In the genomic region with DNA sequence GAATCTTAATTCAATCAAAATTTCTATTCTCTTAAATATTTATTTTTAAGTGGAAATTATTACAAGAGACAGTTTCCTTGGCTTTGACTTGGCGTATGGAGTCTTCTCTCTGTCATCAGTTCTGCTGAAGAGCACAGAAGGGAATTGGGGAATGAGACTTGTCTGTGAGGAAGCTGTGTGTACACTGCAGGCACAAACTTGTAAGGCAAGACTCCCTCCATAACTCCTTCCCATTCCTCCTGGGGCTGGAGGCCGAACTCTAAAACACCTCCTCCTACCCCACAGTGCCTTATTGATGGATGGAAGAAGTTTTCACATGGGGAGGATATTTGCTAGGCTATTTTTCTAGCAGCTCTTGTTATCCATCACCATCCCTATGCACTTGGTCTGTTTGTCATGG, we compare ENCODE assay signal across 24 cellular contexts.
A peak's percentile ranks its signal among the peaks of the same experiment; 100 is the strongest.
DNase-seq lines count a peak whose midpoint lies in the region; ATAC-seq, FAIRE-seq and TF ChIP-seq lines count a peak whose summit lies in the region.
"Had no signal": no experiment of that assay in that cellular context is flagged by ENCODE, and none has a peak within 500 bp of the region (broad histone marks: within the 10 kb centered on the region; RNA-seq: fewer than 3 reads in every experiment).

No MANE protein-coding gene starts in this region.

- H3K4me2 ChIP-seq in A549 = peak overlapping the region; percentile 15; the same call in 1 of the 3 replicates
- H3K4me2 ChIP-seq: BLaER1 had no signal

- WGBS in A549 (ENCODE audit: missing lambda C conversion rate) = 89% methylated on average over 2 of the region's 2 CpGs

- FAIRE-seq in A549 (lab: Jason Lieb, UNC) = no peak
- FAIRE-seq: GM19239, HepG2 had no signal

- TF ChIP-seq RAD21 in A549 (conservative IDR thresholded peaks at IDR 0.05 in 1 of 2, IDR thresholded peaks at IDR 0.05 in 1 of 2) = no peak

- H3K9me3 ChIP-seq in A549 = no peaks in the 10 kb centered on the region
- H3K9me3 ChIP-seq: BLaER1 had no signal

- peaks cover 45% of the 10 kb centered on the region for H3K4me1 Mint-ChIP-seq in osteocyte (ENCODE audit: unreplicated experiment)

- no peak for TF ChIP-seq POLR2A in A549 (IDR thresholded peaks at IDR 0.05; ENCODE audit: low read length)

- peaks cover 2% of the 10 kb centered on the region for H3K36me3 Mint-ChIP-seq in osteocyte (ENCODE audit: unreplicated experiment)
- H3K36me3 Mint-ChIP-seq: CD8-positive, alpha-beta T cell had no signal

- H3K27ac ChIP-seq in A549 = peak overlapping the region in 1 of 2 experiments; percentile 38; a peak in 3 of 6 replicates
- peak overlapping the region; percentile 12; the same call in 1 of the 2 replicates for H3K27ac ChIP-seq in VCaP
- H3K27ac ChIP-seq: BLaER1 had no signal

- no peak for TF ChIP-seq CTCF in A549 (IDR thresholded peaks at IDR 0.05)
- TF ChIP-seq CTCF in VCaP (conservative IDR thresholded peaks at IDR 0.05) = no peak
- no peak for TF ChIP-seq CTCF in osteocyte (IDR thresholded peaks at IDR 0.05)

- TF ChIP-seq EP300 in A549 (IDR thresholded peaks at IDR 0.05) = no peak

- CTCF ChIA-PET in A549 (lab: Yijun Ruan, JAX) = interaction anchor here (0.6 to 1.9 kb wide), 2 partner anchors 8 to 79 kb away, joined by 5 to 9 read pairs; no protein-coding TSS in a partner anchor

- no peak overlapping the region for H3K4me3 Mint-ChIP-seq in osteocyte (ENCODE audit: unreplicated experiment)
- H3K4me3 Mint-ChIP-seq: CD8-positive, alpha-beta T cell had no signal

- H3K4me3 ChIP-seq in A549 = no peak overlapping the region
- H3K4me3 ChIP-seq: BLaER1 had no signal

- POLR2A ChIA-PET in A549 (lab: Yijun Ruan, JAX) = no interaction called here

- no peaks in the 10 kb centered on the region for H3K27me3 Mint-ChIP-seq in osteocyte (ENCODE audit: unreplicated experiment)

- no peaks in the 10 kb centered on the region for H3K9me3 Mint-ChIP-seq in osteocyte (ENCODE audit: unreplicated experiment)
- H3K9me3 Mint-ChIP-seq: CD8-positive, alpha-beta T cell had no signal

- peaks cover 25% of the 10 kb centered on the region for H3K4me1 ChIP-seq in A549
- H3K4me1 ChIP-seq: BLaER1 had no signal

- DNase-seq in A549 (ENCODE audit: low read depth in 1 of 2, low spot score in 1 of 2) (no peak), osteocyte (ENCODE audit: extremely low spot score, unreplicated experiment) (no peak), amniotic stem cell (lab: John Stamatoyannopoulos, UW) (no peak)
- no peak for DNase-seq in stimulated activated CD4-positive, alpha-beta T cell treated with anti-CD3 and anti-CD28 coated beads, Interleukin-15, amount 100 ng/mL, for 24 hours
- DNase-seq: Calu3; CD8-positive, alpha-beta T cell; GF-D8; GOT3; KG1; NCI-H1417; NCI-H187; NCI-H2107; NCI-H2227 treated with DMSO at 0.1 percent for 48 hours; NCI-H510A treated with DMSO at 0.1 percent for 48 hours; NCI-H774; SIG-M5 had no signal

- peak overlapping the region; percentile 86 for H3K27ac Mint-ChIP-seq in osteocyte (ENCODE audit: unreplicated experiment)
- H3K27ac Mint-ChIP-seq: CD8-positive, alpha-beta T cell had no signal

- ATAC-seq in A549 (no peak; a peak in 1 of 6 replicates), esophagus mucosa (peak; percentile 45), HG03139 (IDR thresholded peaks at IDR 0.05; ENCODE audit: unreplicated experiment) (no peak), HG03175 (IDR thresholded peaks at IDR 0.05; ENCODE audit: unreplicated experiment) (no peak)
- ATAC-seq: CD8-positive, alpha-beta T cell; HCT116; HepG2 had no signal

TF ChIP-seq in A549, 52 proteins besides CTCF, POLR2A, EP300 and RAD21:
- TF ChIP-seq HOXB5 (CRISPR knock-in tag; IDR thresholded peaks at IDR 0.05) (no peak), NPAS2 (CRISPR knock-in tag; IDR thresholded peaks at IDR 0.05; ENCODE audit: borderline replicate concordance) (no peak)
